In genomic region chr19:7488736-7489353, GRCh38 we compare ENCODE assay signal across 1 cellular context.
A peak's percentile ranks its signal among the peaks of the same experiment; 100 is the strongest.
TF ChIP-seq lines count a peak whose summit lies in the region.

PEX11G (minus strand) TSS chr19:7489035; CDS start chr19:7489010, 25 bp downstream.

TF ChIP-seq in GM12878, 131 proteins besides CTCF, POLR2A, EP300 and RAD21 (continued from another document):
- TF ChIP-seq ZNF687 (IDR thresholded peaks at IDR 0.05) (peak; percentile 58; the same call in 1 of the 2 replicates), WRNIP1 (IDR thresholded peaks at IDR 0.05; ENCODE audit: borderline replicate concordance, low read depth, low read length) (no peak), TAF1 (IDR thresholded peaks at IDR 0.05; ENCODE audit: borderline replicate concordance, low read depth, low read length) (no peak), ZNF207 (IDR thresholded peaks at IDR 0.05; ENCODE audit: borderline replicate concordance) (0 out of 2 replicates have a peak, but pooled peaks have one; percentile 49), SMARCA5 (IDR thresholded peaks at IDR 0.05) (no peak), BCLAF1 (IDR thresholded peaks at IDR 0.05) (no peak), JUND (IDR thresholded peaks at IDR 0.05; ENCODE audit: low read depth, low read length) (no peak), MYC (IDR thresholded peaks at IDR 0.05; ENCODE audit: insufficient read depth, insufficient read length, insufficient replicate concordance, low read length, severe bottlenecking) (no peak), NRF1 (conservative IDR thresholded peaks at IDR 0.05; ENCODE audit: low read depth, low read length) (peak; percentile 29; the same call in 1 of the 2 replicates), BHLHE40 (IDR thresholded peaks at IDR 0.05; ENCODE audit: borderline replicate concordance in 1 of 2, low read depth in 2 of 2, low read length in 1 of 2) (peak in 1 of 2 experiments; percentile 53; a peak in 2 of 4 replicates), MXI1 (IDR thresholded peaks at IDR 0.05; ENCODE audit: low read depth, low read length) (no peak), IRF4 (IDR thresholded peaks at IDR 0.05; ENCODE audit: low read depth, low read length) (no peak), EED (IDR thresholded peaks at IDR 0.05; ENCODE audit: low read depth) (no peak), YY1 (IDR thresholded peaks at IDR 0.05; ENCODE audit: low read depth, low read length) (peak; percentile 76), POLR2AphosphoS2 (IDR thresholded peaks at IDR 0.05; ENCODE audit: low read depth, low read length) (no peak), ESRRA (IDR thresholded peaks at IDR 0.05; ENCODE audit: low read length) (no peak), NFYA (IDR thresholded peaks at IDR 0.05; ENCODE audit: borderline replicate concordance, low read depth, low read length) (no peak), ZNF217 (IDR thresholded peaks at IDR 0.05) (no peak), ZBED1 (IDR thresholded peaks at IDR 0.05; ENCODE audit: borderline replicate concordance) (no peak), STAT1 (conservative IDR thresholded peaks at IDR 0.05) (no peak), SRF (IDR thresholded peaks at IDR 0.05; ENCODE audit: low read depth in 2 of 2, low read length in 2 of 2) (no peak), BMI1 (IDR thresholded peaks at IDR 0.05; ENCODE audit: borderline replicate concordance) (peak; percentile 39; the same call in 1 of the 2 replicates), ZBTB11 (CRISPR knock-in tag; IDR thresholded peaks at IDR 0.05) (no peak), RAD51 (IDR thresholded peaks at IDR 0.05) (no peak), RB1 (IDR thresholded peaks at IDR 0.05; ENCODE audit: borderline replicate concordance) (0 out of 2 replicates have a peak, but pooled peaks have one; percentile 16), MTA2 (IDR thresholded peaks at IDR 0.05; ENCODE audit: low read depth) (no peak), NR2C1 (IDR thresholded peaks at IDR 0.05) (peak; percentile 23; the same call in 1 of the 2 replicates), POLR2AphosphoS5 (IDR thresholded peaks at IDR 0.05; ENCODE audit: low read length) (no peak), RCOR1 (conservative IDR thresholded peaks at IDR 0.05; ENCODE audit: low read depth, low read length) (no peak), ZNF384 (IDR thresholded peaks at IDR 0.05; ENCODE audit: borderline replicate concordance, low read depth, low read length) (no peak), BACH1 (IDR thresholded peaks at IDR 0.05; ENCODE audit: borderline replicate concordance) (peak; percentile 68; the same call in 1 of the 2 replicates), EGR1 (IDR thresholded peaks at IDR 0.05; ENCODE audit: borderline replicate concordance in 1 of 2, low read depth in 2 of 2, low read length in 2 of 2) (peak in 1 of 2 experiments; percentile 52; a peak in 1 of 3 replicates), FOXK2 (IDR thresholded peaks at IDR 0.05) (no peak), RUNX3 (IDR thresholded peaks at IDR 0.05; ENCODE audit: low read length) (0 out of 2 replicates have a peak, but pooled peaks have one; percentile 34), JUNB (IDR thresholded peaks at IDR 0.05) (no peak), SIX5 (IDR thresholded peaks at IDR 0.05; ENCODE audit: low read depth, low read length, severe bottlenecking) (no peak), ATF3 (IDR thresholded peaks at IDR 0.05; ENCODE audit: borderline replicate concordance, extremely low read depth, low read depth, low read length) (0 out of 2 replicates have a peak, but pooled peaks have one; percentile 12), RFX5 (IDR thresholded peaks at IDR 0.05; ENCODE audit: low read depth, low read length) (peak; percentile 42; the same call in 1 of the 2 replicates), SMC3 (IDR thresholded peaks at IDR 0.05; ENCODE audit: borderline replicate concordance, low read length) (no peak), DPF2 (IDR thresholded peaks at IDR 0.05) (peak; percentile 67), ASH2L (IDR thresholded peaks at IDR 0.05; ENCODE audit: borderline replicate concordance, low read depth) (no peak), BRCA1 (IDR thresholded peaks at IDR 0.05; ENCODE audit: low read depth, low read length) (no peak), SP1 (IDR thresholded peaks at IDR 0.05; ENCODE audit: low read depth, low read length) (peak; percentile 44), NFXL1 (IDR thresholded peaks at IDR 0.05; ENCODE audit: borderline replicate concordance) (no peak), SREBF2 (IDR thresholded peaks at IDR 0.05; ENCODE audit: low read length) (no peak)
- TF ChIP-seq, protein P1, sequence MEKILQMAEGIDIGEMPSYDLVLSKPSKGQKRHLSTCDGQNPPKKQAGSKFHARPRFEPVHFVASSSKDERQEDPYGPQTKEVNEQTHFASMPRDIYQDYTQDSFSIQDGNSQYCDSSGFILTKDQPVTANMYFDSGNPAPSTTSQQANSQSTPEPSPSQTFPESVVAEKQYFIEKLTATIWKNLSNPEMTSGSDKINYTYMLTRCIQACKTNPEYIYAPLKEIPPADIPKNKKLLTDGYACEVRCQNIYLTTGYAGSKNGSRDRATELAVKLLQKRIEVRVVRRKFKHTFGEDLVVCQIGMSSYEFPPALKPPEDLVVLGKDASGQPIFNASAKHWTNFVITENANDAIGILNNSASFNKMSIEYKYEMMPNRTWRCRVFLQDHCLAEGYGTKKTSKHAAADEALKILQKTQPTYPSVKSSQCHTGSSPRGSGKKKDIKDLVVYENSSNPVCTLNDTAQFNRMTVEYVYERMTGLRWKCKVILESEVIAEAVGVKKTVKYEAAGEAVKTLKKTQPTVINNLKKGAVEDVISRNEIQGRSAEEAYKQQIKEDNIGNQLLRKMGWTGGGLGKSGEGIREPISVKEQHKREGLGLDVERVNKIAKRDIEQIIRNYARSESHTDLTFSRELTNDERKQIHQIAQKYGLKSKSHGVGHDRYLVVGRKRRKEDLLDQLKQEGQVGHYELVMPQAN (conservative IDR thresholded peaks at IDR 0.05) = no peak; the same call in 1 of the 2 replicates
- TF ChIP-seq, protein P2, sequence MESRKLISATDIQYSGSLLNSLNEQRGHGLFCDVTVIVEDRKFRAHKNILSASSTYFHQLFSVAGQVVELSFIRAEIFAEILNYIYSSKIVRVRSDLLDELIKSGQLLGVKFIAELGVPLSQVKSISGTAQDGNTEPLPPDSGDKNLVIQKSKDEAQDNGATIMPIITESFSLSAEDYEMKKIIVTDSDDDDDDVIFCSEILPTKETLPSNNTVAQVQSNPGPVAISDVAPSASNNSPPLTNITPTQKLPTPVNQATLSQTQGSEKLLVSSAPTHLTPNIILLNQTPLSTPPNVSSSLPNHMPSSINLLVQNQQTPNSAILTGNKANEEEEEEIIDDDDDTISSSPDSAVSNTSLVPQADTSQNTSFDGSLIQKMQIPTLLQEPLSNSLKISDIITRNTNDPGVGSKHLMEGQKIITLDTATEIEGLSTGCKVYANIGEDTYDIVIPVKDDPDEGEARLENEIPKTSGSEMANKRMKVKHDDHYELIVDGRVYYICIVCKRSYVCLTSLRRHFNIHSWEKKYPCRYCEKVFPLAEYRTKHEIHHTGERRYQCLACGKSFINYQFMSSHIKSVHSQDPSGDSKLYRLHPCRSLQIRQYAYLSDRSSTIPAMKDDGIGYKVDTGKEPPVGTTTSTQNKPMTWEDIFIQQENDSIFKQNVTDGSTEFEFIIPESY (IDR thresholded peaks at IDR 0.05) = no peak
- TF ChIP-seq, protein P3, sequence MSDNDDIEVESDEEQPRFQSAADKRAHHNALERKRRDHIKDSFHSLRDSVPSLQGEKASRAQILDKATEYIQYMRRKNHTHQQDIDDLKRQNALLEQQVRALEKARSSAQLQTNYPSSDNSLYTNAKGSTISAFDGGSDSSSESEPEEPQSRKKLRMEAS (IDR thresholded peaks at IDR 0.05; ENCODE audit: low read depth, low read length) = peak; percentile 55; the same call in 1 of the 2 replicates
